8 cellular contexts compared by ENCODE assay signal in the genomic region with DNA sequence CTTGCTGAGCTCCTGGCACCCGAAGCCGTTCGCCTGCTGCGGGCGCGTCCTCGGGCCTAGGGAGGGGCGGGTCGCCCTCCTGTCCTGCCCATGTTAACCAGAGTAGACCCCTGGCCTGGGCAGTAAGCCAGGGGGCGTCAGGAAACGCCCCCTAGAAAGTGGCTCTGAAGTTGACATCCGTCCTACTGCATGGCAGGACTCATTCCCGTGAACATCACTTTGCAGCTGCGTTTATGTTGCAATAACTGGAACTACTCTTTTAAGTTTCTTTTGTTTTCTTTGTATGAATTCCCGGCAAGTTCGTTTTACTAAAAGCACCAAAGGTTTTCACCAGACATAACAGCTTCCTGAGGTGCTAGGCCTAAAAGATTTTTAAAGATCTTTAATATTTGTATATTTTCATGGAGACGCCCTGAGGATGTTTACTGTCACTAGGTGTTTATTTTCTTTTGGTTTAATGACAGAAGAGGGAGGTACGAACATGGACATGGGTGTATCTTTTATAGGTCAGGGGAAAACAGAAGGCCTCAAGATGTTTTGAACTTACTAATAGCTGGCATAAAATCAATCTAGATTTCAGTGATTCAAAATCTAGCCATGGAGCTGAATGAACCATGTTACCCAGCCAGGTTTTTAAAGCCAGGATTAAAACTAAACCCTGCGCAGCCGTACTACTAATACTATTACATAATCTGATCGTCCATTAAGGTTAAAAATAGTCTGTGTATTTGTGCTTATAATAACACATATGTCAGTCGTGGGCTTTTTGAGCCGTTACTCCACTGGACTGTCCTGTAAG. TPM values are rescaled to one million over a fixed set of nuclear protein-coding genes. Genes with fewer than 3 reads are reported as not detected.
A peak's percentile ranks its signal among the peaks of the same experiment; 100 is the strongest.
DNase-seq lines count a peak whose midpoint lies in the region; ATAC-seq and TF ChIP-seq lines count a peak whose summit lies in the region.

No MANE protein-coding gene starts in this region.

- 0 to 2% methylated on average over 9 to 12 of the region's 23 CpGs for WGBS in gastroesophageal sphincter (ENCODE audit: low coverage in 1 of 2), 2 donors
- 0 to 1% (median 1%) methylated on average over 23 of the region's 23 CpGs for WGBS in ovary, 3 donors

- peak overlapping the region; percentile 92 for H3K27ac Mint-ChIP-seq in activated B cell treated with CpG ODN at 0.5 μM for 24 hours

- POLR2A ChIA-PET in activated B cell treated with CpG ODN at 0.5 μM for 24 hours (lab: Charles Lee), result interaction anchor here (0.5 to 3.0 kb wide), 7 partner anchors 13 to 756 kb away, joined by 3 to 32 read pairs (median 4); partner anchors contain the start of genes FEM1B and MAP2K5

- H3K27ac ChIP-seq in gastroesophageal sphincter, result peak overlapping the region; percentile 85 to 97 (median 96)
- H3K27ac ChIP-seq in ovary, result peak overlapping the region; percentile 88 to 92

- peak; percentile 42 for DNase-seq in EL
- DNase-seq in HuH-7.5 (ENCODE audit: low spot score), result peak; percentile 45
- no peak for DNase-seq in activated B cell treated with CpG ODN at 0.5 μM for 24 hours
- no peak for DNase-seq in ovary
- no peak for DNase-seq in ureter (ENCODE audit: low spot score)
- no peak for DNase-seq in DMS79 (lab: John Stamatoyannopoulos, UW)
- DNase-seq in activated effector memory CD4-positive, alpha-beta T cell treated with anti-CD3 and anti-CD28 coated beads, Interleukin-2, amount 50 U/mL, for 16 hours, result no peak

- CTCF ChIA-PET in activated B cell treated with CpG ODN at 0.5 μM for 24 hours (lab: Charles Lee), result no interaction called here

- H3K36me3 Mint-ChIP-seq in activated B cell treated with CpG ODN at 0.5 μM for 24 hours (ENCODE audit: low read depth), result peaks cover 12% of the 10 kb centered on the region

- H3K9me3 ChIP-seq in gastroesophageal sphincter (no peaks in the 10 kb centered on the region), ovary (no peaks in the 10 kb centered on the region)

- H3K4me1 ChIP-seq in gastroesophageal sphincter (peaks cover 2 to 28% (median 5%) of the 10 kb centered on the region in 3 donors), ovary (ENCODE audit: insufficient read depth) (no peaks in the 10 kb centered on the region)

- peak overlapping the region; percentile 47 to 87 for H3K4me3 ChIP-seq in gastroesophageal sphincter
- peak overlapping the region; percentile 89 for H3K4me3 ChIP-seq in ovary

- peak overlapping the region; percentile 93 for H3K4me3 Mint-ChIP-seq in activated B cell treated with CpG ODN at 0.5 μM for 24 hours

- TF ChIP-seq POLR2A in gastroesophageal sphincter (IDR thresholded peaks at IDR 0.05) (no peak), ovary (IDR thresholded peaks at IDR 0.05) (no peak)

- ATAC-seq in activated B cell treated with CpG ODN at 0.5 μM for 24 hours (ENCODE audit: low read depth) (no peak), gastroesophageal sphincter (peak; percentile 42)

- intact Hi-C loops in activated B cell treated with CpG ODN at 0.5 μM for 24 hours (cut with micrococcal nuclease), result loop anchor here (1.0 to 5.0 kb wide), 5 partner anchors 17 to 1020 kb away; partner anchors contain the start of genes CLN6, RNU6-1 and RPL4
- intact Hi-C loops in ovary (cut with DNase I), result loop anchor here in 1 of 4 donors (5.0 kb wide), 1 partner anchor 315 kb away; no protein-coding TSS in a partner anchor

- H3K4me1 Mint-ChIP-seq in activated B cell treated with CpG ODN at 0.5 μM for 24 hours, result peaks cover 22% of the 10 kb centered on the region

- TF ChIP-seq EP300 in gastroesophageal sphincter (IDR thresholded peaks at IDR 0.05), result no peak
- no peak for TF ChIP-seq EP300 in ovary (IDR thresholded peaks at IDR 0.05)

- H3K36me3 ChIP-seq in gastroesophageal sphincter (peaks cover 0 to 5% of the 10 kb centered on the region in 2 donors), ovary (no peaks in the 10 kb centered on the region)

- H3K27me3 ChIP-seq in gastroesophageal sphincter (no peaks in the 10 kb centered on the region), ovary (no peaks in the 10 kb centered on the region)

- no peaks in the 10 kb centered on the region for H3K27me3 Mint-ChIP-seq in activated B cell treated with CpG ODN at 0.5 μM for 24 hours

- H3K9me3 Mint-ChIP-seq in activated B cell treated with CpG ODN at 0.5 μM for 24 hours, result no peaks in the 10 kb centered on the region

- TF ChIP-seq CTCF in activated B cell treated with CpG ODN at 0.5 μM for 24 hours (IDR thresholded peaks at IDR 0.05), result no peak
- TF ChIP-seq CTCF in gastroesophageal sphincter (IDR thresholded peaks at IDR 0.05), result peak in 1 of 4 experiments; percentile 6
- TF ChIP-seq CTCF in ovary (IDR thresholded peaks at IDR 0.05), result no peak

RNA-seq across cellular contexts. Expression of gene C15orf61, which starts 1.0 kb away (rescaled TPM):
- total RNA-seq in activated B cell treated with CpG ODN at 0.5 μM for 24 hours (3.3 and 4.2 TPM in 2 replicates), gastroesophageal sphincter (1 to 10 TPM; 4.1 to 6.5 (median 5.6) TPM), ovary (1 to 10 TPM; 5.6 to 7.8 (median 7.2) TPM), ureter (4.2 TPM)
- polyA plus RNA-seq in ovary, result 1 to 10 TPM; 2.7 to 3.2 TPM

RNA-seq across cellular contexts. Expression of gene MAP2K5, which starts 20.5 kb away (rescaled TPM):
- total RNA-seq in activated B cell treated with CpG ODN at 0.5 μM for 24 hours (18.9 and 26.7 TPM in 2 replicates), gastroesophageal sphincter (10 to 100 TPM in 3 of 4 donors, 1 to 10 TPM in 1; 7.7 to 15.1 (median 12.0) TPM), ovary (10 to 100 TPM in 6 of 7 donors, 1 to 10 TPM in 1; 4.0 to 24.9 (median 23.2) TPM), ureter (31.1 TPM)
- 10 to 100 TPM; 16.4 to 39.8 TPM for polyA plus RNA-seq in ovary

Comparison
In these comparisons a context has a peak if more than half of its experiments do, and no peak if none do; other contexts are left out.
1. DNase-seq: peak in EL (single experiment) and HuH-7.5 (single experiment); none in activated B cell treated with CpG ODN at 0.5 μM for 24 hours (single experiment), ovary (0 of 5), ureter (single experiment), DMS79 (single experiment) and activated effector memory CD4-positive, alpha-beta T cell treated with anti-CD3 and anti-CD28 coated beads, Interleukin-2, amount 50 U/mL, for 16 hours (single experiment).